ENCODE assay signal across 1 cellular context in the genomic region with DNA sequence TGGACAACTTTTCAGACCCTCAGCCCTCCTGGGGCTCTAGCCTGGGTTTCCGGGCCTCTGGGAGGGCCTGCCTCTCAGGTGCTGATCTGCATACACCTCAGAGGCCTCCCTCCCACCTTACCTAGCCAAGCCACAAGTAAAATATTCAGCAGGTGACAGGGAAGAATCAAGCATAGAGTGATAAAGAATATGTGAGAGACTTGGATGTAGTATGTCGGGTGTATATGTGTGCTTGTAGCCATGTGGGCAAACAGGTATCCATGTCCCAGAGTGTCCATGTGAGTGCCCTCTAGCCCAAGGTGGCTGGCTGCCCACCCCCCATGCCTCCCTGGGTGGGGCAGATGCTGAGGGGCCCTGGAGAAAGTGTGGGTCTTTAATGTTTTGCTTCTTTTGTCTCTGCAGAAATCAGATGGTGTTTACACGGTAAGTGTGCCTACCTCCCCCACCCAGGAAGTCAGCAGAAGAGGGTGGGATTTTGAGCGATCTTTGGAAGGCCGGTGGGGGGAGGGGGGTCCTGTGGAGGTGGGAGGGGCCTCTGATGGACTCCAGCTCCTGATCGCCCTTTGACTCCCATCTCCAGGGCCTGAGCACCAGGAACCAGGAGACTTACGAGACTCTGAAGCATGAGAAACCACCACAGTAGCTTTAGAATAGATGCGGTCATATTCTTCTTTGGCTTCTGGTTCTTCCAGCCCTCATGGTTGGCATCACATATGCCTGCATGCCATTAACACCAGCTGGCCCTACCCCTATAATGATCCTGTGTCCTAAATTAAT.
TF ChIP-seq lines count a peak whose summit lies in the region.

No MANE protein-coding gene starts in this region.

TF ChIP-seq in K562, 482 proteins besides CTCF, POLR2A, EP300 and RAD21:
- TF ChIP-seq EGR1 (conservative IDR thresholded peaks at IDR 0.05) (no peak), KDM2B (CRISPR knock-in tag; IDR thresholded peaks at IDR 0.05) (no peak), ZNF316 (IDR thresholded peaks at IDR 0.05) (no peak), CBX8 (IDR thresholded peaks at IDR 0.05; ENCODE audit: borderline replicate concordance, extremely low read depth, low read depth, low read length, poor library complexity, severe bottlenecking) (no peak), ZC3H8 (IDR thresholded peaks at IDR 0.05) (no peak), RBM22 (IDR thresholded peaks at IDR 0.05; ENCODE audit: low read depth, low read length, poor library complexity, severe bottlenecking) (no peak), MCM5 (IDR thresholded peaks at IDR 0.05; ENCODE audit: low read depth) (no peak), ATF1 (CRISPR knock-in tag; IDR thresholded peaks at IDR 0.05) (no peak), ATF1 (tag; IDR thresholded peaks at IDR 0.05) (no peak), ZNF717 (CRISPR knock-in tag; IDR thresholded peaks at IDR 0.05) (no peak), ZNF561 (CRISPR knock-in tag; conservative IDR thresholded peaks at IDR 0.05) (no peak), KDM1A (IDR thresholded peaks at IDR 0.05) (no peak)
- TF ChIP-seq, protein P1, sequence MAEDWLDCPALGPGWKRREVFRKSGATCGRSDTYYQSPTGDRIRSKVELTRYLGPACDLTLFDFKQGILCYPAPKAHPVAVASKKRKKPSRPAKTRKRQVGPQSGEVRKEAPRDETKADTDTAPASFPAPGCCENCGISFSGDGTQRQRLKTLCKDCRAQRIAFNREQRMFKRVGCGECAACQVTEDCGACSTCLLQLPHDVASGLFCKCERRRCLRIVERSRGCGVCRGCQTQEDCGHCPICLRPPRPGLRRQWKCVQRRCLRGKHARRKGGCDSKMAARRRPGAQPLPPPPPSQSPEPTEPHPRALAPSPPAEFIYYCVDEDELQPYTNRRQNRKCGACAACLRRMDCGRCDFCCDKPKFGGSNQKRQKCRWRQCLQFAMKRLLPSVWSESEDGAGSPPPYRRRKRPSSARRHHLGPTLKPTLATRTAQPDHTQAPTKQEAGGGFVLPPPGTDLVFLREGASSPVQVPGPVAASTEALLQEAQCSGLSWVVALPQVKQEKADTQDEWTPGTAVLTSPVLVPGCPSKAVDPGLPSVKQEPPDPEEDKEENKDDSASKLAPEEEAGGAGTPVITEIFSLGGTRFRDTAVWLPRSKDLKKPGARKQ (CRISPR knock-in tag; IDR thresholded peaks at IDR 0.05): no peak
- TF ChIP-seq, protein P2, sequence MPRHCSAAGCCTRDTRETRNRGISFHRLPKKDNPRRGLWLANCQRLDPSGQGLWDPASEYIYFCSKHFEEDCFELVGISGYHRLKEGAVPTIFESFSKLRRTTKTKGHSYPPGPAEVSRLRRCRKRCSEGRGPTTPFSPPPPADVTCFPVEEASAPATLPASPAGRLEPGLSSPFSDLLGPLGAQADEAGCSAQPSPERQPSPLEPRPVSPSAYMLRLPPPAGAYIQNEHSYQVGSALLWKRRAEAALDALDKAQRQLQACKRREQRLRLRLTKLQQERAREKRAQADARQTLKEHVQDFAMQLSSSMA (CRISPR knock-in tag; IDR thresholded peaks at IDR 0.05): no peak
- TF ChIP-seq, protein P3, sequence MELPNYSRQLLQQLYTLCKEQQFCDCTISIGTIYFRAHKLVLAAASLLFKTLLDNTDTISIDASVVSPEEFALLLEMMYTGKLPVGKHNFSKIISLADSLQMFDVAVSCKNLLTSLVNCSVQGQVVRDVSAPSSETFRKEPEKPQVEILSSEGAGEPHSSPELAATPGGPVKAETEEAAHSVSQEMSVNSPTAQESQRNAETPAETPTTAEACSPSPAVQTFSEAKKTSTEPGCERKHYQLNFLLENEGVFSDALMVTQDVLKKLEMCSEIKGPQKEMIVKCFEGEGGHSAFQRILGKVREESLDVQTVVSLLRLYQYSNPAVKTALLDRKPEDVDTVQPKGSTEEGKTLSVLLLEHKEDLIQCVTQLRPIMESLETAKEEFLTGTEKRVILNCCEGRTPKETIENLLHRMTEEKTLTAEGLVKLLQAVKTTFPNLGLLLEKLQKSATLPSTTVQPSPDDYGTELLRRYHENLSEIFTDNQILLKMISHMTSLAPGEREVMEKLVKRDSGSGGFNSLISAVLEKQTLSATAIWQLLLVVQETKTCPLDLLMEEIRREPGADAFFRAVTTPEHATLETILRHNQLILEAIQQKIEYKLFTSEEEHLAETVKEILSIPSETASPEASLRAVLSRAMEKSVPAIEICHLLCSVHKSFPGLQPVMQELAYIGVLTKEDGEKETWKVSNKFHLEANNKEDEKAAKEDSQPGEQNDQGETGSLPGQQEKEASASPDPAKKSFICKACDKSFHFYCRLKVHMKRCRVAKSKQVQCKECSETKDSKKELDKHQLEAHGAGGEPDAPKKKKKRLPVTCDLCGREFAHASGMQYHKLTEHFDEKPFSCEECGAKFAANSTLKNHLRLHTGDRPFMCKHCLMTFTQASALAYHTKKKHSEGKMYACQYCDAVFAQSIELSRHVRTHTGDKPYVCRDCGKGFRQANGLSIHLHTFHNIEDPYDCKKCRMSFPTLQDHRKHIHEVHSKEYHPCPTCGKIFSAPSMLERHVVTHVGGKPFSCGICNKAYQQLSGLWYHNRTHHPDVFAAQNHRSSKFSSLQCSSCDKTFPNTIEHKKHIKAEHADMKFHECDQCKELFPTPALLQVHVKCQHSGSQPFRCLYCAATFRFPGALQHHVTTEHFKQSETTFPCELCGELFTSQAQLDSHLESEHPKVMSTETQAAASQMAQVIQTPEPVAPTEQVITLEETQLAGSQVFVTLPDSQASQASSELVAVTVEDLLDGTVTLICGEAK (IDR thresholded peaks at IDR 0.05): no peak
- TF ChIP-seq, protein P3 (CRISPR knock-in tag; IDR thresholded peaks at IDR 0.05): no peak
